In genomic region chr11:127268956-127269355, GRCh38 we compare ENCODE assay signal across 18 cellular contexts.
"Had no signal": no experiment of that assay in that cellular context is flagged by ENCODE, and none has a peak within 500 bp of the region (broad histone marks: within the 10 kb centered on the region; RNA-seq: fewer than 3 reads in every experiment).

No MANE protein-coding gene starts in this region.

- H3K4me1 Mint-ChIP-seq: naive thymus-derived CD4-positive, alpha-beta T cell had no signal

- H3K4me2 ChIP-seq: hepatocyte had no signal

- H3K4me3 ChIP-seq: colonic mucosa, esophagus muscularis mucosa, gastroesophageal sphincter, heart left ventricle, hepatocyte, left lung, lower lobe of right lung had no signal

- H2AFZ ChIP-seq: hepatocyte had no signal

- H3K27ac Mint-ChIP-seq: dendritic cell treated with granulocyte-macrophage colony-stimulating factor and Interleukin-4, amounts not matched to agents 40 ng/mL and 50 ng/mL, for 4 days; effector memory CD8-positive, alpha-beta T cell; naive thymus-derived CD4-positive, alpha-beta T cell had no signal

- H3K27me3 ChIP-seq: colonic mucosa, esophagus muscularis mucosa, foreskin keratinocyte, gastroesophageal sphincter, hepatocyte, left lung had no signal

- H3K9me3 Mint-ChIP-seq: dendritic cell treated with granulocyte-macrophage colony-stimulating factor and Interleukin-4, amounts not matched to agents 40 ng/mL and 50 ng/mL, for 4 days had no signal

- H3K4me3 Mint-ChIP-seq: dendritic cell treated with granulocyte-macrophage colony-stimulating factor and Interleukin-4, amounts not matched to agents 40 ng/mL and 50 ng/mL, for 4 days; effector memory CD8-positive, alpha-beta T cell; naive thymus-derived CD4-positive, alpha-beta T cell had no signal

- H3K27me3 Mint-ChIP-seq: dendritic cell treated with granulocyte-macrophage colony-stimulating factor and Interleukin-4, amounts not matched to agents 40 ng/mL and 50 ng/mL, for 4 days; effector memory CD8-positive, alpha-beta T cell had no signal

- H3K27ac ChIP-seq: colonic mucosa, esophagus muscularis mucosa, foreskin keratinocyte, gastroesophageal sphincter, heart left ventricle, hepatocyte, left lung, lower lobe of right lung had no signal

- DNase-seq: colonic mucosa; cortex of kidney; effector CD8-positive, alpha-beta T cell; effector memory CD8-positive, alpha-beta T cell; foreskin keratinocyte; heart left ventricle; hypothalamus; left cardiac atrium; left lung; left ventricle myocardium superior; lower lobe of right lung; mesenchymal stem cell; midbrain; naive thymus-derived CD4-positive, alpha-beta T cell had no signal

- H3K9me3 ChIP-seq: colonic mucosa, esophagus muscularis mucosa, lower lobe of right lung had no signal

- H3K79me2 ChIP-seq: hepatocyte had no signal

- H3K36me3 ChIP-seq: colonic mucosa, esophagus muscularis mucosa, gastroesophageal sphincter, heart left ventricle, left lung, lower lobe of right lung had no signal

- H3K4me1 ChIP-seq: colonic mucosa, esophagus muscularis mucosa, gastroesophageal sphincter, heart left ventricle, left lung, lower lobe of right lung had no signal

- ATAC-seq: effector memory CD8-positive, alpha-beta T cell; foreskin keratinocyte; gastroesophageal sphincter; heart left ventricle; left cardiac atrium; left lung; left ventricle myocardium superior; lower lobe of right lung; naive thymus-derived CD4-positive, alpha-beta T cell had no signal
